In genomic region chr11:93196816-93197382, GRCh38 we compare ENCODE assay signal across 8 cellular contexts. TPM values are rescaled to one million over a fixed set of nuclear protein-coding genes. Genes with fewer than 3 reads are reported as not detected.
A peak's percentile ranks its signal among the peaks of the same experiment; 100 is the strongest.
DNase-seq lines count a peak whose midpoint lies in the region; ATAC-seq, FAIRE-seq and TF ChIP-seq lines count a peak whose summit lies in the region.

No MANE protein-coding gene starts in this region.

- no peaks in the 10 kb centered on the region for H3K36me3 ChIP-seq in PC-9 (ENCODE audit: low read depth)
- H3K36me3 ChIP-seq in esophagus (ENCODE audit: control insufficient read depth in 2 of 2, insufficient read depth in 2 of 2, low read length in 1 of 2): no peaks in the 10 kb centered on the region
- H3K36me3 ChIP-seq in parathyroid adenoma (ENCODE audit: control insufficient read depth, insufficient read depth, low read length): no peaks in the 10 kb centered on the region

- TF ChIP-seq CTCF in PC-9 (conservative IDR thresholded peaks at IDR 0.05): peak; percentile 74
- no peak for TF ChIP-seq CTCF in parathyroid adenoma (IDR thresholded peaks at IDR 0.05)

- H3K27ac Mint-ChIP-seq in stimulated activated naive CD8-positive, alpha-beta T cell treated with anti-CD3 and anti-CD28 coated beads, Interleukin-15, Interleukin-2, amounts not matched to agents 100 ng/mL and 50 ng/mL, for 24 hours: peak overlapping the region; percentile 98

- no peaks in the 10 kb centered on the region for H3K9me3 Mint-ChIP-seq in stimulated activated naive CD8-positive, alpha-beta T cell treated with anti-CD3 and anti-CD28 coated beads, Interleukin-15, Interleukin-2, amounts not matched to agents 100 ng/mL and 50 ng/mL, for 24 hours

- H3K36me3 Mint-ChIP-seq in stimulated activated naive CD8-positive, alpha-beta T cell treated with anti-CD3 and anti-CD28 coated beads, Interleukin-15, Interleukin-2, amounts not matched to agents 100 ng/mL and 50 ng/mL, for 24 hours (ENCODE audit: low read depth): peaks cover 7% of the 10 kb centered on the region

- H3K79me2 ChIP-seq in PC-9 (ENCODE audit: low read depth): peaks cover 43% of the 10 kb centered on the region
- H3K79me2 ChIP-seq in parathyroid adenoma: no peaks in the 10 kb centered on the region

- TF ChIP-seq POLR2A in GM12892 (IDR thresholded peaks at IDR 0.05; ENCODE audit: low read depth, low read length): no peak

- FAIRE-seq in GM12892 (lab: Jason Lieb, UNC): no peak

- 8 to 10% methylated on average over 13 of the region's 13 CpGs for WGBS in esophagus, 2 donors

- peaks cover 32% of the 10 kb centered on the region for H3K4me1 Mint-ChIP-seq in stimulated activated naive CD8-positive, alpha-beta T cell treated with anti-CD3 and anti-CD28 coated beads, Interleukin-15, Interleukin-2, amounts not matched to agents 100 ng/mL and 50 ng/mL, for 24 hours (ENCODE audit: low read depth)

- H3K9me2 ChIP-seq in PC-9 (ENCODE audit: insufficient read depth): no peaks in the 10 kb centered on the region

- H3K4me3 ChIP-seq in PC-9: peak overlapping the region; percentile 68
- peak overlapping the region; percentile 81 to 85 for H3K4me3 ChIP-seq in esophagus (ENCODE audit: low read depth in 1 of 2, low read length in 2 of 2)
- peak overlapping the region; percentile 79 for H3K4me3 ChIP-seq in parathyroid adenoma (ENCODE audit: low read depth, low read length)

- ATAC-seq in stimulated activated naive CD8-positive, alpha-beta T cell treated with anti-CD3 and anti-CD28 coated beads, Interleukin-15, Interleukin-2, amounts not matched to agents 100 U/mL and 50 U/mL, for 24 hours: no peak
- ATAC-seq in HG02759 (IDR thresholded peaks at IDR 0.05; ENCODE audit: unreplicated experiment): peak; percentile 14

- H3K27me3 ChIP-seq in PC-9 (ENCODE audit: insufficient read depth, low read depth): no peaks in the 10 kb centered on the region
- no peaks in the 10 kb centered on the region for H3K27me3 ChIP-seq in esophagus (ENCODE audit: control insufficient read depth in 1 of 2, insufficient read depth in 2 of 2, low read length in 2 of 2)
- no peaks in the 10 kb centered on the region for H3K27me3 ChIP-seq in parathyroid adenoma (ENCODE audit: control insufficient read depth, insufficient read depth, low read length)

- no peaks in the 10 kb centered on the region for H4K20me1 ChIP-seq in PC-9 (ENCODE audit: insufficient read depth)

- peak overlapping the region; percentile 56 for H3K9ac ChIP-seq in parathyroid adenoma

- no peak for DNase-seq in stimulated activated naive CD8-positive, alpha-beta T cell treated with anti-CD3 and anti-CD28 coated beads, Interleukin-15, Interleukin-2, amounts not matched to agents 100 U/mL and 50 U/mL, for 24 hours
- DNase-seq in PC-9 (no peak), GM12892 (ENCODE audit: insufficient read length) (no peak), T-helper 9 cell (no peak)

- H3K4me2 ChIP-seq in PC-9 (peak overlapping the region; percentile 84), parathyroid adenoma (ENCODE audit: low read length) (peak overlapping the region; percentile 60)

- H2AFZ ChIP-seq in PC-9 (peak overlapping the region; percentile 99), parathyroid adenoma (peak overlapping the region; percentile 81)

- peaks cover 13% of the 10 kb centered on the region; the same call in 1 of the 2 replicates for H3F3A ChIP-seq in PC-9 (ENCODE audit: insufficient read depth, low read depth)

- BruUV-seq in PC-9 (replicated peaks; lab: Mats Ljungman, UMichigan): TSS peak; percentile 67

- intact Hi-C loops in PC-9 (cut with micrococcal nuclease; ENCODE audit: unreplicated experiment): loop anchor here (10.0 kb wide), 1 partner anchor 252 kb away; no protein-coding TSS in a partner anchor

- peak overlapping the region; percentile 73 for H3K27ac ChIP-seq in PC-9
- H3K27ac ChIP-seq in esophagus (ENCODE audit: low read depth in 2 of 2, low read length in 1 of 2): peak overlapping the region; percentile 59 to 95
- H3K27ac ChIP-seq in parathyroid adenoma: peak overlapping the region; percentile 77

- H3K9me3 ChIP-seq in PC-9 (ENCODE audit: insufficient read depth, low read depth): no peaks in the 10 kb centered on the region
- H3K9me3 ChIP-seq in esophagus (ENCODE audit: control insufficient read depth in 2 of 2, insufficient read depth in 1 of 2, low read depth in 1 of 2, low read length in 1 of 2): no peaks in the 10 kb centered on the region
- H3K9me3 ChIP-seq in parathyroid adenoma (ENCODE audit: control insufficient read depth, low read length): no peaks in the 10 kb centered on the region

- CTCF ChIA-PET in PC-9 (lab: Charles Lee): no interaction called here

- peaks cover 9% of the 10 kb centered on the region for H3K27me3 Mint-ChIP-seq in stimulated activated naive CD8-positive, alpha-beta T cell treated with anti-CD3 and anti-CD28 coated beads, Interleukin-15, Interleukin-2, amounts not matched to agents 100 ng/mL and 50 ng/mL, for 24 hours

- POLR2A ChIA-PET in PC-9 (lab: Charles Lee; ENCODE audit: unreplicated experiment): no interaction called here

- peak overlapping the region; percentile 97 for H3K4me3 Mint-ChIP-seq in stimulated activated naive CD8-positive, alpha-beta T cell treated with anti-CD3 and anti-CD28 coated beads, Interleukin-15, Interleukin-2, amounts not matched to agents 100 ng/mL and 50 ng/mL, for 24 hours

- H3K4me1 ChIP-seq in PC-9 (replicated peaks; ENCODE audit: insufficient read depth) (peaks cover 8% of the 10 kb centered on the region), esophagus (ENCODE audit: control insufficient read depth in 2 of 2, insufficient read depth in 2 of 2, low read length in 1 of 2) (no peaks in the 10 kb centered on the region), parathyroid adenoma (no peaks in the 10 kb centered on the region)

RNA-seq across cellular contexts. Expression of gene SLC36A4, which starts 0.9 kb away (rescaled TPM):
- 17.7 and 18.2 TPM in 2 replicates for total RNA-seq in PC-9 (2021)
- 1 to 10 TPM; 2.5 to 2.7 TPM for polyA plus RNA-seq in esophagus
- 7.9 TPM for polyA plus RNA-seq in GM12892 (2012; ENCODE audit: missing spikeins)
